ENCODE assay signal across 24 cellular contexts in genomic region chr12:52698634-52699340, GRCh38. TPM values are rescaled to one million over a fixed set of nuclear protein-coding genes. Genes with fewer than 3 reads are reported as not detected.
DNase-seq lines count a peak whose midpoint lies in the region; ATAC-seq and TF ChIP-seq lines count a peak whose summit lies in the region.
"Had no signal": no experiment of that assay in that cellular context is flagged by ENCODE, and none has a peak within 500 bp of the region (broad histone marks: within the 10 kb centered on the region; RNA-seq: fewer than 3 reads in every experiment).

No MANE protein-coding gene starts in this region.

- H3K27ac ChIP-seq in cardiac muscle cell (peak overlapping the region; percentile 87), left ventricle myocardium inferior (replicated peaks) (no peak overlapping the region), foreskin keratinocyte (no peak overlapping the region), mesendoderm (ENCODE audit: low read depth, low read length) (no peak overlapping the region)
- H3K27ac ChIP-seq: A549, Peyer's patch had no signal

- H2AK5ac ChIP-seq in mesendoderm (ENCODE audit: low read length), result no peak overlapping the region

- no peaks in the 10 kb centered on the region for H3K79me2 ChIP-seq in mesendoderm (ENCODE audit: control insufficient read depth, insufficient read depth, low read length)

- H3K23ac ChIP-seq in mesendoderm (ENCODE audit: low read length), result no peak overlapping the region

- H3K56ac ChIP-seq in mesendoderm (ENCODE audit: low read length), result no peak overlapping the region

- H3K9me3 ChIP-seq in cardiac muscle cell (ENCODE audit: low read depth) (no peaks in the 10 kb centered on the region), left ventricle myocardium inferior (replicated peaks) (no peaks in the 10 kb centered on the region)
- H3K9me3 ChIP-seq: A549, HAP-1, Peyer's patch had no signal

- H3K4me3 ChIP-seq in cardiac muscle cell (no peak overlapping the region), left ventricle myocardium inferior (no peak overlapping the region), mesendoderm (ENCODE audit: low read length) (no peak overlapping the region)
- H3K4me3 ChIP-seq: A549, HAP-1, Peyer's patch had no signal

- H3K4me1 ChIP-seq in cardiac muscle cell (ENCODE audit: low read depth) (peaks cover 24% of the 10 kb centered on the region), left ventricle myocardium inferior (peaks cover 16% of the 10 kb centered on the region), foreskin keratinocyte (no peaks in the 10 kb centered on the region), mesendoderm (ENCODE audit: control insufficient read depth, low read depth, low read length) (peaks cover 6% of the 10 kb centered on the region)
- H3K4me1 ChIP-seq: A549, HAP-1, Peyer's patch had no signal

- H3K79me1 ChIP-seq in mesendoderm (ENCODE audit: low read length), result no peaks in the 10 kb centered on the region

- H2BK5ac ChIP-seq in mesendoderm (ENCODE audit: low read length), result no peak overlapping the region

- H3K18ac ChIP-seq in mesendoderm (ENCODE audit: low read length), result no peak overlapping the region

- H4K8ac ChIP-seq in mesendoderm (ENCODE audit: low read depth, low read length), result no peak overlapping the region

- WGBS in mesendoderm (ENCODE audit: extremely low coverage, insufficient coverage, low lambda C conversion rate), result no CpG with 5 or more reads among the region's 12 CpGs

- no peak for TF ChIP-seq CTCF in cardiac muscle cell (IDR thresholded peaks at IDR 0.05; ENCODE audit: low read depth, low read length)
- no peak for TF ChIP-seq CTCF in left ventricle myocardium inferior (IDR thresholded peaks at IDR 0.05; ENCODE audit: borderline replicate concordance)
- no peak for TF ChIP-seq CTCF in foreskin keratinocyte (conservative IDR thresholded peaks at IDR 0.05)

- intact Hi-C loops in left ventricle myocardium inferior (cut with micrococcal nuclease), result no loop called here

- no peak overlapping the region for H4K5ac ChIP-seq in mesendoderm (ENCODE audit: low read length)

- H3K4me2 ChIP-seq in mesendoderm (ENCODE audit: low read length), result no peak overlapping the region
- H3K4me2 ChIP-seq: A549 had no signal

- H3K36me3 ChIP-seq in cardiac muscle cell, result no peaks in the 10 kb centered on the region
- H3K36me3 ChIP-seq in left ventricle myocardium inferior, result no peaks in the 10 kb centered on the region
- H3K36me3 ChIP-seq in mesendoderm (ENCODE audit: control insufficient read depth, insufficient read depth, low read length), result no peaks in the 10 kb centered on the region
- H3K36me3 ChIP-seq: HAP-1, Peyer's patch had no signal

- H2BK120ac ChIP-seq in mesendoderm (ENCODE audit: low read depth, low read length), result no peak overlapping the region

- ATAC-seq in foreskin keratinocyte (no peak), HG03135 (IDR thresholded peaks at IDR 0.05; ENCODE audit: unreplicated experiment) (no peak)
- ATAC-seq: A549 had no signal

- H3K9ac ChIP-seq in mesendoderm (ENCODE audit: low read length), result no peak overlapping the region

- no peak overlapping the region for H2BK15ac ChIP-seq in mesendoderm (replicated peaks; ENCODE audit: low read depth)

- H3K4ac ChIP-seq in mesendoderm (ENCODE audit: low read depth, low read length), result no peak overlapping the region

- peak in 1 of 2 donors; percentile 77 for DNase-seq in cardiac muscle cell (ENCODE audit: low read depth in 1 of 2, low spot score in 1 of 2)
- no peak for DNase-seq in left ventricle myocardium inferior
- DNase-seq in foreskin keratinocyte, result peak; percentile 20 to 49
- peak; percentile 47 for DNase-seq in mesendoderm
- no peak for DNase-seq in NCI-H2171 (lab: John Stamatoyannopoulos, UW)
- DNase-seq in OCI-M2 (lab: John Stamatoyannopoulos, UW; ENCODE audit: unreplicated experiment), result no peak
- no peak for DNase-seq in stimulated activated naive CD4-positive, alpha-beta T cell treated with Interleukin-2 at 50 U/mL for 16 hours (lab: John Stamatoyannopoulos, UW)
- DNase-seq: C1 segment of cervical spinal cord, DMS 273 treated with DMSO at 0.1 percent for 48 hours, GF-D8, Kasumi-1, MM.1S, NCI-H1105, NCI-H1694, NCI-H2227 treated with DMSO at 0.1 percent for 48 hours, NCI-H524 treated with DMSO at 0.1 percent for 48 hours, Peyer's patch, SHP77 treated with DMSO at 0.1 percent for 48 hours had no signal

- H3K27me3 ChIP-seq in cardiac muscle cell (peaks cover 4% of the 10 kb centered on the region), left ventricle myocardium inferior (ENCODE audit: low read depth) (peaks cover 43% of the 10 kb centered on the region), foreskin keratinocyte (peaks cover 59% of the 10 kb centered on the region), mesendoderm (ENCODE audit: insufficient read depth, low read length, poor library complexity) (no peaks in the 10 kb centered on the region)
- H3K27me3 ChIP-seq: Peyer's patch had no signal

RNA-seq across cellular contexts. Expression of gene KRT77, which starts 4.5 kb away (rescaled TPM):
- not detected in 2 replicates for total RNA-seq in cardiac muscle cell
- polyA plus RNA-seq in cardiac muscle cell, result not detected in 2 replicates
- not detected for total RNA-seq in left ventricle myocardium inferior
- 0.03 TPM in 1 of 2 replicates, not detected in the other for total RNA-seq in foreskin keratinocyte
- 0.01 TPM in 1 of 2 replicates, not detected in the other for polyA plus RNA-seq in foreskin keratinocyte
- polyA plus RNA-seq in mesendoderm (2013, experiment 1 of 2), result not detected
- polyA plus RNA-seq in mesendoderm (2013, experiment 2 of 2), result not detected
- total RNA-seq: Daoy, HT1080, Peyer's patch had no signal
- polyA plus RNA-seq: IgD-negative memory B cell had no signal

RNA-seq across cellular contexts. Expression of gene KRT1, which starts 18.6 kb away (rescaled TPM):
- total RNA-seq in cardiac muscle cell (not detected in 2 replicates), left ventricle myocardium inferior (not detected), foreskin keratinocyte (0.71 and 1.0 TPM in 2 replicates)
- polyA plus RNA-seq in cardiac muscle cell (not detected in 2 replicates), foreskin keratinocyte (0.47 and 0.56 TPM in 2 replicates)
- not detected for polyA plus RNA-seq in mesendoderm (2013, experiment 1 of 2)
- polyA plus RNA-seq in mesendoderm (2013, experiment 2 of 2), result not detected
- total RNA-seq: Daoy, HT1080 had no signal
- polyA plus RNA-seq: A549 had no signal

RNA-seq across cellular contexts. Expression of gene KRT2, which starts 46.8 kb away (rescaled TPM):
- not detected in 2 replicates for total RNA-seq in cardiac muscle cell
- polyA plus RNA-seq in cardiac muscle cell, result not detected in 2 replicates
- not detected for total RNA-seq in left ventricle myocardium inferior
- not detected in 2 replicates for total RNA-seq in foreskin keratinocyte
- not detected in 2 replicates for polyA plus RNA-seq in foreskin keratinocyte
- not detected for polyA plus RNA-seq in mesendoderm (2013, experiment 1 of 2)
- not detected for polyA plus RNA-seq in mesendoderm (2013, experiment 2 of 2)
- total RNA-seq: HT1080 had no signal
- polyA plus RNA-seq: IgD-negative memory B cell had no signal

Comparison
In these comparisons a context has a peak if more than half of its experiments do, and no peak if none do; other contexts are left out.
1. DNase-seq: peak in foreskin keratinocyte (2 of 2) and mesendoderm (single experiment); none in left ventricle myocardium inferior (single experiment), NCI-H2171 (single experiment), OCI-M2 (single experiment) and stimulated activated naive CD4-positive, alpha-beta T cell treated with Interleukin-2 at 50 U/mL for 16 hours (single experiment).